In genomic region chr15:58274885-58275284, GRCh38 we compare ENCODE assay signal across 24 cellular contexts.
DNase-seq lines count a peak whose midpoint lies in the region; ATAC-seq and TF ChIP-seq lines count a peak whose summit lies in the region.
"Had no signal": no experiment of that assay in that cellular context is flagged by ENCODE, and none has a peak within 500 bp of the region (broad histone marks: within the 10 kb centered on the region; RNA-seq: fewer than 3 reads in every experiment).

No MANE protein-coding gene starts in this region.

- H3K4me3 ChIP-seq in thyroid gland (replicated peaks in 1 of 3): no peak overlapping the region
- H3K4me3 ChIP-seq: SJSA1 had no signal

- TF ChIP-seq CTCF in thyroid gland (IDR thresholded peaks at IDR 0.05): no peak

- peak; percentile 45 for ATAC-seq in left lobe of liver
- ATAC-seq in HG03095 (IDR thresholded peaks at IDR 0.05; ENCODE audit: unreplicated experiment): no peak
- ATAC-seq: HCT116, Right ventricle myocardium inferior had no signal

- H3K27ac ChIP-seq in thyroid gland: no peak overlapping the region
- H3K27ac ChIP-seq: HL-60, SJSA1 had no signal

- H3K27me3 ChIP-seq in thyroid gland: no peaks in the 10 kb centered on the region
- H3K27me3 ChIP-seq: BE2C, SJSA1 had no signal

- no peak for TF ChIP-seq POLR2A in thyroid gland (IDR thresholded peaks at IDR 0.05)

- H3K9me3 ChIP-seq in thyroid gland: no peaks in the 10 kb centered on the region
- H3K9me3 ChIP-seq: BE2C had no signal

- H3K36me3 ChIP-seq in thyroid gland: no peaks in the 10 kb centered on the region
- H3K36me3 ChIP-seq: BE2C, SJSA1 had no signal

- no peaks in the 10 kb centered on the region for H3K4me1 ChIP-seq in thyroid gland
- H3K4me1 ChIP-seq: BE2C had no signal

- intact Hi-C loops in thyroid gland (cut with DNase I): loop anchor here (5.0 kb wide), 1 partner anchor 477 kb away; no protein-coding TSS in a partner anchor

- DNase-seq in NCI-H2029 (lab: John Stamatoyannopoulos, UW): peak; percentile 23
- DNase-seq in NCI-H2029 treated with DMSO at 0.1 percent for 48 hours (lab: John Stamatoyannopoulos, UW): no peak
- DNase-seq in NCI-H526 (lab: John Stamatoyannopoulos, UW): peak; percentile 96 to 97
- no peak for DNase-seq in left lobe of liver (ENCODE audit: low spot score)
- peak; percentile 20 to 24 for DNase-seq in thyroid gland
- DNase-seq in HuH-7 (ENCODE audit: low spot score): no peak
- DNase-seq in COLO668 (lab: John Stamatoyannopoulos, UW; ENCODE audit: unreplicated experiment): no peak
- DNase-seq: 8988T; ACHN; BE2C; CD8-positive, alpha-beta memory T cell; DMS153; KBM-7; NCI-H1048; NCI-H1417; NCI-H1694 treated with DMSO at 0.1 percent for 48 hours; NCI-H2107; NCI-H446; NCI-H524 treated with DMSO at 0.1 percent for 48 hours had no signal

- 46 to 56% methylated on average over 4 of the region's 4 CpGs for WGBS in thyroid gland, 2 donors

Comparison
In these comparisons a context has a peak if more than half of its experiments do, and no peak if none do; other contexts are left out.
1. DNase-seq: peak in NCI-H2029 (single experiment), NCI-H526 (2 of 2) and thyroid gland (2 of 2); none in NCI-H2029 treated with DMSO at 0.1 percent for 48 hours (single experiment), left lobe of liver (single experiment), HuH-7 (single experiment) and COLO668 (single experiment).